14 cellular contexts compared by ENCODE assay signal in genomic region chr5:131324311-131324710, GRCh38.
DNase-seq lines count a peak whose midpoint lies in the region; ATAC-seq, FAIRE-seq and TF ChIP-seq lines count a peak whose summit lies in the region.
"Had no signal": no experiment of that assay in that cellular context is flagged by ENCODE, and none has a peak within 500 bp of the region (broad histone marks: within the 10 kb centered on the region; RNA-seq: fewer than 3 reads in every experiment).

No MANE protein-coding gene starts in this region.

- peaks cover 4% of the 10 kb centered on the region for H3K9me3 Mint-ChIP-seq in activated naive CD4-positive, alpha-beta T cell treated with anti-CD3 and anti-CD28 coated beads, Interleukin-2, amount 50 U/mL, for 24 hours

- H3K36me3 Mint-ChIP-seq in activated naive CD4-positive, alpha-beta T cell treated with anti-CD3 and anti-CD28 coated beads, Interleukin-2, amount 50 U/mL, for 24 hours: peaks cover 26% of the 10 kb centered on the region

- intact Hi-C loops in GM12878 (cut with micrococcal nuclease; ENCODE audit: unreplicated experiment): loop anchor here (10.0 kb wide), 1 partner anchor 50 kb away; no protein-coding TSS in a partner anchor

- H3K27ac Mint-ChIP-seq in activated naive CD4-positive, alpha-beta T cell treated with anti-CD3 and anti-CD28 coated beads, Interleukin-2, amount 50 U/mL, for 24 hours: peak overlapping the region; percentile 63

- H3K27me3 ChIP-seq in GM12878 (replicated peaks in 1 of 2; ENCODE audit: control insufficient read depth in 2 of 2, insufficient read depth in 2 of 2, low read length in 1 of 2): no peaks in the 10 kb centered on the region
- H3K27me3 ChIP-seq in layer of hippocampus (ENCODE audit: control insufficient read depth, insufficient read depth, low read length): no peaks in the 10 kb centered on the region

- RAD21 ChIA-PET in GM12878 (lab: Charles Lee; ENCODE audit: unreplicated experiment): interaction anchor here (1.0 to 3.1 kb wide), 3 partner anchors 32 to 59 kb away, joined by 3 to 11 read pairs (median 5); no protein-coding TSS in a partner anchor

- H3K4me1 ChIP-seq in GM12878 (ENCODE audit: control insufficient read depth, insufficient read depth, low read length): peaks cover 3% of the 10 kb centered on the region; the same call in 1 of the 2 replicates

- ATAC-seq in GM12878: no peak
- ATAC-seq in HG02884 (IDR thresholded peaks at IDR 0.05; ENCODE audit: unreplicated experiment): no peak
- ATAC-seq: esophagus mucosa had no signal

- H3K79me2 ChIP-seq in GM12878 (ENCODE audit: control insufficient read depth, insufficient read depth, low read length): peaks cover 90% of the 10 kb centered on the region

- TF ChIP-seq EP300 in GM12878 (IDR thresholded peaks at IDR 0.05; ENCODE audit: borderline replicate concordance in 1 of 2, control insufficient read depth in 1 of 2, low read depth in 2 of 2, low read length in 2 of 2): no peak

- H3K27ac ChIP-seq in GM12878 (ENCODE audit: control insufficient read depth, insufficient read depth): no peak overlapping the region
- H3K27ac ChIP-seq in layer of hippocampus (ENCODE audit: low read depth, low read length): peak overlapping the region; percentile 62
- H3K27ac ChIP-seq: GM23248 had no signal

- H3K4me1 Mint-ChIP-seq in activated naive CD4-positive, alpha-beta T cell treated with anti-CD3 and anti-CD28 coated beads, Interleukin-2, amount 50 U/mL, for 24 hours: peaks cover 84% of the 10 kb centered on the region

- DNase-seq in activated naive CD4-positive, alpha-beta T cell (lab: John Stamatoyannopoulos, UW): no peak
- DNase-seq in GM12878 (ENCODE audit: low read depth, low spot score): no peak
- DNase-seq in superior temporal gyrus (ENCODE audit: extremely low spot score): peak; percentile 89
- DNase-seq in NCI-H2171 (lab: John Stamatoyannopoulos, UW): no peak
- no peak for DNase-seq in NCI-H510A treated with DMSO at 0.1 percent for 48 hours (lab: John Stamatoyannopoulos, UW)
- DNase-seq: GM23248; IMR-90; NCI-H1930; stimulated activated CD4-positive, alpha-beta T cell treated with anti-CD3 and anti-CD28 coated beads, Interleukin-2, amount 100 ng/mL, for 48 hours had no signal

- no peak overlapping the region for H3K4me3 Mint-ChIP-seq in activated naive CD4-positive, alpha-beta T cell treated with anti-CD3 and anti-CD28 coated beads, Interleukin-2, amount 50 U/mL, for 24 hours

- H3K4me2 ChIP-seq in GM12878 (ENCODE audit: control insufficient read depth, insufficient read depth): no peak overlapping the region

- H3K9ac ChIP-seq in GM12878 (ENCODE audit: control insufficient read depth, insufficient read depth, low read length): no peak overlapping the region
- H3K9ac ChIP-seq: GM23248 had no signal

- H3K27me3 Mint-ChIP-seq in activated naive CD4-positive, alpha-beta T cell treated with anti-CD3 and anti-CD28 coated beads, Interleukin-2, amount 50 U/mL, for 24 hours: no peaks in the 10 kb centered on the region

- CTCF ChIA-PET in GM12878 (lab: Yijun Ruan, JAX): interaction anchor here (1.0 to 1.4 kb wide), 3 partner anchors 49 to 90 kb away, joined by 3 to 4 read pairs (median 3); no protein-coding TSS in a partner anchor

- no peak overlapping the region for H2AFZ ChIP-seq in GM12878 (ENCODE audit: control insufficient read depth, low read depth, low read length)
- H2AFZ ChIP-seq: GM23248 had no signal

- 100% methylated on average over 1 of the region's 1 CpG for WGBS in GM12878 (ENCODE audit: insufficient coverage, insufficient replicate concordance, low lambda C conversion rate, missing lambda C conversion rate)

- H4K20me1 ChIP-seq in GM12878 (ENCODE audit: control insufficient read depth, insufficient read depth): no peaks in the 10 kb centered on the region

- TF ChIP-seq CTCF in GM12878 (IDR thresholded peaks at IDR 0.05 in 2 of 3, conservative IDR thresholded peaks at IDR 0.05 in 1 of 3; ENCODE audit: control insufficient read depth in 2 of 3, extremely low read depth in 1 of 3, insufficient read depth in 1 of 3, low read depth in 3 of 3, low read length in 3 of 3): no peak

- in situ Hi-C loops in GM12878 (cut with MboI): no loop called here

- no peak overlapping the region for H3K4me3 ChIP-seq in GM12878
- H3K4me3 ChIP-seq: GM23248 had no signal

- POLR2A ChIA-PET in GM12878 (lab: Charles Lee): interaction anchor here (0.6 kb wide), 1 partner anchor 57 kb away, joined by 3 read pairs; no protein-coding TSS in a partner anchor

- TSS peak; percentile 18 for BruUV-seq in GM12878 (replicated peaks; lab: Mats Ljungman, UMichigan)

- SMC1A ChIA-PET in GM12878 (lab: Charles Lee; ENCODE audit: uncharacterized antibody, unreplicated experiment): interaction anchor here (0.7 to 3.3 kb wide), 10 partner anchors 9 to 72 kb away, joined by 3 to 9 read pairs (median 4); partner anchors contain the start of gene CDC42SE2

- no peak for TF ChIP-seq POLR2A in GM12878 (IDR thresholded peaks at IDR 0.05; ENCODE audit: low read depth, low read length)

- peaks cover 2% of the 10 kb centered on the region; the same call in 2 of the 3 replicates for H3K9me3 ChIP-seq in GM12878 (replicated peaks; ENCODE audit: control insufficient read depth, insufficient read depth, low read length)

- TF ChIP-seq RAD21 in GM12878 (IDR thresholded peaks at IDR 0.05; ENCODE audit: insufficient read depth, low read depth, low read length): no peak

- FAIRE-seq in GM12878 (lab: Jason Lieb, UNC): no peak
- FAIRE-seq: keratinocyte had no signal

- H3K36me3 ChIP-seq in GM12878 (ENCODE audit: control insufficient read depth in 2 of 2, insufficient read depth in 2 of 2, low read length in 1 of 2): peaks cover 4 to 21% of the 10 kb centered on the region in 2 experiments

TF ChIP-seq in GM12878, 131 proteins besides CTCF, POLR2A, EP300 and RAD21:
- TF ChIP-seq, protein P1, sequence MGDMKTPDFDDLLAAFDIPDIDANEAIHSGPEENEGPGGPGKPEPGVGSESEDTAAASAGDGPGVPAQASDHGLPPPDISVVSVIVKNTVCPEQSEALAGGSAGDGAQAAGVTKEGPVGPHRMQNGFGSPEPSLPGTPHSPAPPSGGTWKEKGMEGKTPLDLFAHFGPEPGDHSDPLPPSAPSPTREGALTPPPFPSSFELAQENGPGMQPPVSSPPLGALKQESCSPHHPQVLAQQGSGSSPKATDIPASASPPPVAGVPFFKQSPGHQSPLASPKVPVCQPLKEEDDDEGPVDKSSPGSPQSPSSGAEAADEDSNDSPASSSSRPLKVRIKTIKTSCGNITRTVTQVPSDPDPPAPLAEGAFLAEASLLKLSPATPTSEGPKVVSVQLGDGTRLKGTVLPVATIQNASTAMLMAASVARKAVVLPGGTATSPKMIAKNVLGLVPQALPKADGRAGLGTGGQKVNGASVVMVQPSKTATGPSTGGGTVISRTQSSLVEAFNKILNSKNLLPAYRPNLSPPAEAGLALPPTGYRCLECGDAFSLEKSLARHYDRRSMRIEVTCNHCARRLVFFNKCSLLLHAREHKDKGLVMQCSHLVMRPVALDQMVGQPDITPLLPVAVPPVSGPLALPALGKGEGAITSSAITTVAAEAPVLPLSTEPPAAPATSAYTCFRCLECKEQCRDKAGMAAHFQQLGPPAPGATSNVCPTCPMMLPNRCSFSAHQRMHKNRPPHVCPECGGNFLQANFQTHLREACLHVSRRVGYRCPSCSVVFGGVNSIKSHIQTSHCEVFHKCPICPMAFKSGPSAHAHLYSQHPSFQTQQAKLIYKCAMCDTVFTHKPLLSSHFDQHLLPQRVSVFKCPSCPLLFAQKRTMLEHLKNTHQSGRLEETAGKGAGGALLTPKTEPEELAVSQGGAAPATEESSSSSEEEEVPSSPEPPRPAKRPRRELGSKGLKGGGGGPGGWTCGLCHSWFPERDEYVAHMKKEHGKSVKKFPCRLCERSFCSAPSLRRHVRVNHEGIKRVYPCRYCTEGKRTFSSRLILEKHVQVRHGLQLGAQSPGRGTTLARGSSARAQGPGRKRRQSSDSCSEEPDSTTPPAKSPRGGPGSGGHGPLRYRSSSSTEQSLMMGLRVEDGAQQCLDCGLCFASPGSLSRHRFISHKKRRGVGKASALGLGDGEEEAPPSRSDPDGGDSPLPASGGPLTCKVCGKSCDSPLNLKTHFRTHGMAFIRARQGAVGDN (IDR thresholded peaks at IDR 0.05): no peak
- no peak for TF ChIP-seq KAT2A (conservative IDR thresholded peaks at IDR 0.05; ENCODE audit: control insufficient read depth, low read depth, low read length)
- no peak for TF ChIP-seq SMAD5 (IDR thresholded peaks at IDR 0.05; ENCODE audit: low read depth)
- no peak for TF ChIP-seq FOXK2 (IDR thresholded peaks at IDR 0.05)
- TF ChIP-seq ZNF384 (IDR thresholded peaks at IDR 0.05; ENCODE audit: borderline replicate concordance, low read depth, low read length): no peak
- no peak for TF ChIP-seq POU2F2 (IDR thresholded peaks at IDR 0.05; ENCODE audit: borderline replicate concordance, low read depth, low read length)
- no peak for TF ChIP-seq BMI1 (IDR thresholded peaks at IDR 0.05; ENCODE audit: borderline replicate concordance)
- TF ChIP-seq, protein P2, sequence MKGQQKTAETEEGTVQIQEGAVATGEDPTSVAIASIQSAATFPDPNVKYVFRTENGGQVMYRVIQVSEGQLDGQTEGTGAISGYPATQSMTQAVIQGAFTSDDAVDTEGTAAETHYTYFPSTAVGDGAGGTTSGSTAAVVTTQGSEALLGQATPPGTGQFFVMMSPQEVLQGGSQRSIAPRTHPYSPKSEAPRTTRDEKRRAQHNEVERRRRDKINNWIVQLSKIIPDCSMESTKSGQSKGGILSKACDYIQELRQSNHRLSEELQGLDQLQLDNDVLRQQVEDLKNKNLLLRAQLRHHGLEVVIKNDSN (IDR thresholded peaks at IDR 0.05; ENCODE audit: borderline replicate concordance, extremely low read length, insufficient read depth, low read depth, low read length): no peak
- TF ChIP-seq, protein P3, sequence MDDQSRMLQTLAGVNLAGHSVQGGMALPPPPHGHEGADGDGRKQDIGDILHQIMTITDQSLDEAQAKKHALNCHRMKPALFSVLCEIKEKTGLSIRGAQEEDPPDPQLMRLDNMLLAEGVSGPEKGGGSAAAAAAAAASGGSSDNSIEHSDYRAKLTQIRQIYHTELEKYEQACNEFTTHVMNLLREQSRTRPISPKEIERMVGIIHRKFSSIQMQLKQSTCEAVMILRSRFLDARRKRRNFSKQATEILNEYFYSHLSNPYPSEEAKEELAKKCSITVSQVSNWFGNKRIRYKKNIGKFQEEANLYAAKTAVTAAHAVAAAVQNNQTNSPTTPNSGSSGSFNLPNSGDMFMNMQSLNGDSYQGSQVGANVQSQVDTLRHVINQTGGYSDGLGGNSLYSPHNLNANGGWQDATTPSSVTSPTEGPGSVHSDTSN (IDR thresholded peaks at IDR 0.05; ENCODE audit: insufficient replicate concordance, low read depth, low read length): no peak
- TF ChIP-seq SREBF2 (IDR thresholded peaks at IDR 0.05; ENCODE audit: low read length): no peak
